Comparison of ENCODE assay signal across 8 cellular contexts in genomic region chr2:156437272-156437671, GRCh38. TPM values are rescaled to one million over a fixed set of nuclear protein-coding genes. Genes with fewer than 3 reads are reported as not detected.
DNase-seq lines count a peak whose midpoint lies in the region; ATAC-seq and TF ChIP-seq lines count a peak whose summit lies in the region.

No MANE protein-coding gene starts in this region.

- DNase-seq in AG04449 (ENCODE audit: low read depth, low spot score) (no peak), left ventricle myocardium superior (peak; percentile 34), NCI-H1930 (lab: John Stamatoyannopoulos, UW) (no peak), activated gamma-delta T cell (lab: John Stamatoyannopoulos, UW) (no peak)
- DNase-seq in stimulated activated naive B cell treated with anti-CD40 and anti-IgM and Interleukin-4, amounts not matched to agents 10 μg/mL and 1 μg/mL and 100 μg/mL, for 72 hours, result no peak

- H3K27me3 Mint-ChIP-seq in stimulated activated naive B cell treated with anti-CD40 and anti-IgM and Interleukin-4, amounts not matched to agents 10 μg/mL and 1 μg/mL and 100 μg/mL, for 72 hours, result no peaks in the 10 kb centered on the region

- no peaks in the 10 kb centered on the region for H3K9me3 Mint-ChIP-seq in stimulated activated naive B cell treated with anti-CD40 and anti-IgM and Interleukin-4, amounts not matched to agents 10 μg/mL and 1 μg/mL and 100 μg/mL, for 72 hours

- H3K4me3 ChIP-seq in AG04449 (ENCODE audit: low read depth, low read length) (peak overlapping the region; percentile 72), WI38 (ENCODE audit: low read depth, low read length) (peak overlapping the region; percentile 65)

- intact Hi-C loops in left ventricle myocardium superior (cut with micrococcal nuclease), result no loop called here

- peaks cover 14 to 25% of the 10 kb centered on the region in 2 donors for H3K4me1 Mint-ChIP-seq in stimulated activated naive B cell treated with anti-CD40 and anti-IgM and Interleukin-4, amounts not matched to agents 10 μg/mL and 1 μg/mL and 100 μg/mL, for 72 hours

- peak; percentile 17 for ATAC-seq in GM18909 (IDR thresholded peaks at IDR 0.05; ENCODE audit: poor library complexity, unreplicated experiment)
- peak; percentile 16 for ATAC-seq in HG03108 (IDR thresholded peaks at IDR 0.05; ENCODE audit: unreplicated experiment)
- ATAC-seq in left ventricle myocardium superior, result no peak
- no peak for ATAC-seq in stimulated activated naive B cell treated with anti-CD40 and anti-IgM and Interleukin-4, amounts not matched to agents 10 μg/mL and 1 μg/mL and 100 μg/mL, for 72 hours (replicated peaks)

- peak overlapping the region; percentile 91 to 95 for H3K4me3 Mint-ChIP-seq in stimulated activated naive B cell treated with anti-CD40 and anti-IgM and Interleukin-4, amounts not matched to agents 10 μg/mL and 1 μg/mL and 100 μg/mL, for 72 hours

- POLR2A ChIA-PET in AG04449 (lab: Yijun Ruan, JAX), result interaction anchor here (0.9 to 1.9 kb wide), 3 partner anchors 28 to 103 kb away, joined by 3 to 5 read pairs (median 4); no protein-coding TSS in a partner anchor

- peaks cover 5 to 17% of the 10 kb centered on the region in 2 donors for H3K36me3 Mint-ChIP-seq in stimulated activated naive B cell treated with anti-CD40 and anti-IgM and Interleukin-4, amounts not matched to agents 10 μg/mL and 1 μg/mL and 100 μg/mL, for 72 hours

- no peak overlapping the region for H3K27ac Mint-ChIP-seq in stimulated activated naive B cell treated with anti-CD40 and anti-IgM and Interleukin-4, amounts not matched to agents 10 μg/mL and 1 μg/mL and 100 μg/mL, for 72 hours

- TF ChIP-seq CTCF in AG04449 (IDR thresholded peaks at IDR 0.05; ENCODE audit: insufficient read depth, low read length, missing control alignments), result no peak
- TF ChIP-seq CTCF in WI38 (IDR thresholded peaks at IDR 0.05; ENCODE audit: low read depth, low read length), result no peak

- CTCF ChIA-PET in AG04449 (lab: Yijun Ruan, JAX), result interaction anchor here (0.8 to 2.3 kb wide), 3 partner anchors 102 to 152 kb away, joined by 4 to 9 read pairs (median 6); no protein-coding TSS in a partner anchor

RNA-seq across cellular contexts. Expression of gene GPD2, which starts 1.1 kb away (rescaled TPM):
- total RNA-seq in left ventricle myocardium superior, result 18.5 TPM

Comparison
In these comparisons a context has a peak if more than half of its experiments do, and no peak if none do; other contexts are left out.
1. ATAC-seq: peak in GM18909 (single experiment) and HG03108 (single experiment); none in left ventricle myocardium superior (single experiment) and stimulated activated naive B cell treated with anti-CD40 and anti-IgM and Interleukin-4, amounts not matched to agents 10 μg/mL and 1 μg/mL and 100 μg/mL, for 72 hours (0 of 2).